ENCODE assay signal across 1 cellular context in the genomic region with DNA sequence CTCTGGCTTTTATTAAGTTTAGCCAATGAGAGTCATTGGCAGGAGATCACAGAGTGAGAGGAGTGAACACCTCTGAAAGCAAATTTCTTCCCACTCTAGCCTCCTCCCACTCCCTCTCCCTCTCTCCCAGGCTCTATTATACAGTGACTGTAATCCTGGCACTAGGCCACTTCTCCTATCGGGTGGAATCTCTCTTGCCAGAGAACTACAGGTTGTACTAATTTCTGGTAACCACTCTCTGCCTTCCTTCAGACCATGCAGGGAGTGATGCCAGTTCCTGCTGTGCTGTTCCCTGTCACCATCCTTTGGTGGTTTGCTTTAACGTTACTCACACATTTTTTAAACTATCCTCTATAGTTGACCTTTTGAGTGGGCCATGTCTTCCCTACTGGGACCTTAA.
TF ChIP-seq lines count a peak whose summit lies in the region.

No MANE protein-coding gene starts in this region.

TF ChIP-seq in IMR-90, 13 proteins besides CTCF, POLR2A, EP300 and RAD21:
- TF ChIP-seq MXI1 (IDR thresholded peaks at IDR 0.05; ENCODE audit: borderline replicate concordance, low read depth, low read length) = no peak
- TF ChIP-seq SMC3 (IDR thresholded peaks at IDR 0.05; ENCODE audit: low read depth, low read length) = no peak
- no peak for TF ChIP-seq NFE2L2 (IDR thresholded peaks at IDR 0.05; ENCODE audit: low read depth, low read length)
- no peak for TF ChIP-seq MAZ (IDR thresholded peaks at IDR 0.05; ENCODE audit: borderline replicate concordance, low read depth, low read length)
- TF ChIP-seq CEBPB (IDR thresholded peaks at IDR 0.05; ENCODE audit: low read depth, low read length) = no peak
- no peak for TF ChIP-seq RFX5 (IDR thresholded peaks at IDR 0.05; ENCODE audit: low read depth, low read length)
- TF ChIP-seq ELK1 (IDR thresholded peaks at IDR 0.05; ENCODE audit: borderline replicate concordance, low read depth, low read length) = no peak
- no peak for TF ChIP-seq BHLHE40 (IDR thresholded peaks at IDR 0.05; ENCODE audit: low read depth, low read length)
- TF ChIP-seq CHD1 (IDR thresholded peaks at IDR 0.05; ENCODE audit: low read depth, low read length) = no peak
